In the genomic region with DNA sequence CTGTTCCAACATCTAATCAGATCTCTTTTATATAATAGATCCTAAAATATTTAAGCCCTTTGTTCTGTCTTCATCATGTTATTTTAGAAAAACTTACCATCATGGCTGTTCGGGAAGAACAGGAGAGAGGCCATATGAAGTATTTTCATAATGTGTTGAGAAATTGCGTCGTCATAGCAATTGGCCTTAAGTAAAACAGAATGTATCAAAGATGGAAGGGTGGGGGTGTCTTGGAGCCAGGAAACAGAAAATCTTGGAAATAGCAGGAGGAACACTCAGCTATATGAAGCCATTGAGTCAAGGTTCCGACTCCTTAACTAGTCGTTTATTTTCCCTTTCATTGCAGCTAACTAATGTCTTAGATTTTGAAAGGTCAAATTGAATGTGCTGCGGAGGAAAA, we compare ENCODE assay signal across 10 cellular contexts. TPM values are rescaled to one million over a fixed set of nuclear protein-coding genes. Genes with fewer than 3 reads are reported as not detected.
DNase-seq lines count a peak whose midpoint lies in the region; ATAC-seq and TF ChIP-seq lines count a peak whose summit lies in the region.
"Had no signal": no experiment of that assay in that cellular context is flagged by ENCODE, and none has a peak within 500 bp of the region (broad histone marks: within the 10 kb centered on the region; RNA-seq: fewer than 3 reads in every experiment).

No MANE protein-coding gene starts in this region.

- H3K9ac ChIP-seq in colonic mucosa (ENCODE audit: low read depth in 2 of 2, low read length in 2 of 2): peak overlapping the region in 1 of 2 donors; percentile 97

- H3K9me3 ChIP-seq in colonic mucosa: no peaks in the 10 kb centered on the region

- H3K27me3 ChIP-seq in colonic mucosa: no peaks in the 10 kb centered on the region

- DNase-seq in AG10803 (ENCODE audit: low read depth) (peak; percentile 86), LHCN-M2 (ENCODE audit: low read depth) (peak; percentile 72), colonic mucosa (no peak), myocyte (ENCODE audit: low read depth) (peak; percentile 55), SKM-1 (lab: John Stamatoyannopoulos, UW; ENCODE audit: unreplicated experiment) (no peak)
- DNase-seq: cortex of kidney, NCI-H2107 had no signal

- TF ChIP-seq CTCF in AG10803 (conservative IDR thresholded peaks at IDR 0.05; ENCODE audit: low read length): no peak
- TF ChIP-seq CTCF in colonic mucosa (IDR thresholded peaks at IDR 0.05): no peak

- intact Hi-C loops in colonic mucosa (cut with DNase I): no loop called here

- H3K4me3 ChIP-seq in AG10803 (ENCODE audit: low read length) (peak overlapping the region; percentile 89), colonic mucosa (peak overlapping the region; percentile 69)

- ATAC-seq in GM21529 (IDR thresholded peaks at IDR 0.05; ENCODE audit: unreplicated experiment) (no peak), HG03520 (IDR thresholded peaks at IDR 0.05; ENCODE audit: unreplicated experiment) (no peak), GM21528 (IDR thresholded peaks at IDR 0.05; ENCODE audit: low FRiP score, unreplicated experiment) (no peak)

- no peaks in the 10 kb centered on the region for H3K36me3 ChIP-seq in colonic mucosa

- H3K27ac ChIP-seq in colonic mucosa: peak overlapping the region; percentile 87

- peaks cover 21% of the 10 kb centered on the region for H3K4me1 ChIP-seq in colonic mucosa

RNA-seq across cellular contexts. Expression of a gene that starts 1.3 kb away (rescaled TPM):
- total RNA-seq in LHCN-M2 (2014; rRNA removed): 169 and 208 TPM in 2 replicates
- polyA plus RNA-seq in LHCN-M2 (2012): 243 TPM
- 100 to 1,000 TPM; 263 to 282 TPM for total RNA-seq in colonic mucosa
- 519 and 564 TPM in 2 replicates for total RNA-seq in myocyte
- 475 TPM for polyA plus RNA-seq in myocyte (2012)

RNA-seq across cellular contexts. Expression of a gene that starts 49.2 kb away (rescaled TPM):
- total RNA-seq in LHCN-M2 (2014; rRNA removed): 50.1 and 53.2 TPM in 2 replicates
- polyA plus RNA-seq in LHCN-M2 (2012): 23.5 TPM
- total RNA-seq in colonic mucosa: 10 to 100 TPM; 30.7 to 44.5 TPM
- 28.3 and 28.4 TPM in 2 replicates for total RNA-seq in myocyte
- polyA plus RNA-seq in myocyte (2012): 22.5 TPM

Comparison
In these comparisons a context has a peak if more than half of its experiments do, and no peak if none do; other contexts are left out.
1. DNase-seq: peak in AG10803 (single experiment), LHCN-M2 (single experiment) and myocyte (single experiment); none in colonic mucosa (single experiment) and SKM-1 (single experiment).